Comparison of ENCODE assay signal across 12 cellular contexts in genomic region chr3:65548848-65549625, GRCh38.
A peak's percentile ranks its signal among the peaks of the same experiment; 100 is the strongest.
DNase-seq lines count a peak whose midpoint lies in the region; ATAC-seq, FAIRE-seq and TF ChIP-seq lines count a peak whose summit lies in the region.
"Had no signal": no experiment of that assay in that cellular context is flagged by ENCODE, and none has a peak within 500 bp of the region (broad histone marks: within the 10 kb centered on the region; RNA-seq: fewer than 3 reads in every experiment).

No MANE protein-coding gene starts in this region.

- H3K9me3 ChIP-seq in HepG2 (ENCODE audit: low read length) (no peaks in the 10 kb centered on the region), OCI-LY7 (ENCODE audit: low read length) (no peaks in the 10 kb centered on the region), MM.1S (replicated peaks; ENCODE audit: insufficient read depth, low read length) (no peaks in the 10 kb centered on the region)

- no peaks in the 10 kb centered on the region for H3K9me3 Mint-ChIP-seq in HFFc6

- no peak overlapping the region for H3K27ac Mint-ChIP-seq in HFFc6
- H3K27ac Mint-ChIP-seq: activated CD4-positive, alpha-beta memory T cell treated with anti-CD3 and anti-CD28 coated beads for 36 hours; immature natural killer cell had no signal

- no peaks in the 10 kb centered on the region; a peak in 1 of 5 replicates for H3K36me3 ChIP-seq in HepG2 (replicated peaks in 1 of 2; ENCODE audit: control insufficient read depth in 1 of 2, insufficient read depth in 2 of 2, low read length in 2 of 2)
- H3K36me3 ChIP-seq in OCI-LY7 (ENCODE audit: insufficient read depth, low read length) = no peaks in the 10 kb centered on the region
- no peaks in the 10 kb centered on the region for H3K36me3 ChIP-seq in MM.1S (replicated peaks; ENCODE audit: insufficient read depth, low read length)

- intact Hi-C loops in HepG2 (cut with micrococcal nuclease; ENCODE audit: unreplicated experiment) = no loop called here
- intact Hi-C loops in OCI-LY7 (cut with micrococcal nuclease; ENCODE audit: unreplicated experiment) = no loop called here

- no peak for TF ChIP-seq RAD21 in HepG2 (CRISPR knock-in tag; IDR thresholded peaks at IDR 0.05)

- peak overlapping the region; percentile 73 for H3K4me2 ChIP-seq in HepG2 (ENCODE audit: low read depth, low read length)
- H3K4me2 ChIP-seq in OCI-LY7 (ENCODE audit: low read length) = no peak overlapping the region
- no peak overlapping the region for H3K4me2 ChIP-seq in MM.1S (ENCODE audit: low read depth, low read length)

- TF ChIP-seq CTCF in HFFc6 (IDR thresholded peaks at IDR 0.05) = no peak
- no peak for TF ChIP-seq CTCF in HepG2 (CRISPR knock-in tag; IDR thresholded peaks at IDR 0.05)
- no peak for TF ChIP-seq CTCF in GM10266 (IDR thresholded peaks at IDR 0.05; ENCODE audit: control insufficient read depth, insufficient read depth, low read depth, missing control alignments)
- no peak for TF ChIP-seq CTCF in OCI-LY7 (conservative IDR thresholded peaks at IDR 0.05; ENCODE audit: low read length)
- no peak for TF ChIP-seq CTCF in MM.1S (IDR thresholded peaks at IDR 0.05; ENCODE audit: low read length)

- H3K27ac ChIP-seq in HepG2 (ENCODE audit: extremely low read length, insufficient read depth, low read length) (no peak overlapping the region), substantia nigra (ENCODE audit: low read depth, low read length, poor library complexity, severe bottlenecking) (peak overlapping the region; percentile 54), OCI-LY7 (ENCODE audit: low read depth, low read length, poor library complexity, severe bottlenecking) (no peak overlapping the region), MM.1S (ENCODE audit: low read length) (no peak overlapping the region)

- peak; percentile 95 for ATAC-seq in HepG2

- in situ Hi-C loops in HepG2 (cut with HindIII; ENCODE audit: extremely low pct_ligation_motif_present, low pct_unique_long_range_greater_than_20kb) = no loop called here

- H3K4me1 Mint-ChIP-seq in HFFc6 (ENCODE audit: low read depth) = peaks cover 28% of the 10 kb centered on the region
- H3K4me1 Mint-ChIP-seq: immature natural killer cell had no signal

- DNase-seq in HFFc6 (no peak), ecto neural progenitor cell (ENCODE audit: low spot score) (peak; percentile 69), HepG2 (ENCODE audit: low spot score) (peak; percentile 9), substantia nigra (lab: John Stamatoyannopoulos, UW) (peak in 27 of 49 donors; percentile 3 to 47 (median 21)), GM10266 (ENCODE audit: extremely low spot score) (no peak), OCI-LY7 (ENCODE audit: low spot score) (no peak), MM.1S (no peak), GM19238 (ENCODE audit: insufficient read length, low spot score) (no peak)
- DNase-seq: activated CD4-positive, alpha-beta memory T cell treated with anti-CD3 and anti-CD28 coated beads for 36 hours; immature natural killer cell; KG1; stimulated activated naive CD4-positive, alpha-beta T cell had no signal

- H3K4me3 ChIP-seq in HepG2 (replicated peaks in 1 of 3; ENCODE audit: insufficient read depth in 1 of 3, low read depth in 2 of 3, low read length in 3 of 3) (peak overlapping the region; percentile 58 to 70 (median 68)), OCI-LY7 (ENCODE audit: low read depth, low read length, poor library complexity, severe bottlenecking) (no peak overlapping the region), MM.1S (ENCODE audit: low read length) (no peak overlapping the region)

- peak overlapping the region; percentile 12; the same call in 1 of the 2 replicates for H3K9ac ChIP-seq in HepG2 (ENCODE audit: insufficient read depth, low read depth, low read length)
- H3K9ac ChIP-seq in MM.1S (ENCODE audit: low read length) = no peak overlapping the region

- no peak for TF ChIP-seq EP300 in HepG2 (IDR thresholded peaks at IDR 0.05; ENCODE audit: low read depth in 2 of 2, low read length in 2 of 2)
- TF ChIP-seq EP300 in HepG2 (CRISPR knock-in tag; IDR thresholded peaks at IDR 0.05; ENCODE audit: borderline replicate concordance) = no peak

- CTCF ChIA-PET in HepG2 (lab: Yijun Ruan, JAX; ENCODE audit: low intra/inter-chr PET ratio, low total read pairs) (no interaction called here), OCI-LY7 (lab: Charles Lee; ENCODE audit: unreplicated experiment) (no interaction called here)

- H3K4me1 ChIP-seq in HepG2 (ENCODE audit: insufficient read depth, low read length) (peaks cover 13% of the 10 kb centered on the region), OCI-LY7 (ENCODE audit: insufficient read depth, low read length, poor library complexity, severe bottlenecking) (no peaks in the 10 kb centered on the region), MM.1S (ENCODE audit: low read length) (no peaks in the 10 kb centered on the region)

- TF ChIP-seq POLR2A in HepG2 (IDR thresholded peaks at IDR 0.05; ENCODE audit: insufficient read depth in 1 of 2, low read depth in 2 of 2, low read length in 2 of 2) = no peak

- H3K36me3 Mint-ChIP-seq in HFFc6 (ENCODE audit: low read depth) = no peaks in the 10 kb centered on the region
- H3K36me3 Mint-ChIP-seq: activated CD4-positive, alpha-beta memory T cell treated with anti-CD3 and anti-CD28 coated beads for 36 hours; immature natural killer cell had no signal

- H3K79me2 ChIP-seq in HepG2 (ENCODE audit: insufficient read depth, low read length) (no peaks in the 10 kb centered on the region), OCI-LY7 (ENCODE audit: insufficient read depth, low read depth, low read length) (no peaks in the 10 kb centered on the region), MM.1S (ENCODE audit: low read length) (no peaks in the 10 kb centered on the region)

- H3K27me3 Mint-ChIP-seq in HFFc6 (ENCODE audit: insufficient read depth) = no peaks in the 10 kb centered on the region

- H4K20me1 ChIP-seq in HepG2 (ENCODE audit: insufficient read depth, low read length) (peaks cover 43% of the 10 kb centered on the region), OCI-LY7 (ENCODE audit: insufficient read depth, low read length) (no peaks in the 10 kb centered on the region), MM.1S (ENCODE audit: insufficient read depth, low read length) (no peaks in the 10 kb centered on the region)

- no peaks in the 10 kb centered on the region for H3K27me3 ChIP-seq in HepG2 (ENCODE audit: control insufficient read depth in 1 of 2, insufficient read depth in 2 of 2, low read length in 2 of 2)
- no peaks in the 10 kb centered on the region for H3K27me3 ChIP-seq in MM.1S (replicated peaks; ENCODE audit: insufficient read depth, low read length)

- FAIRE-seq in HepG2 (lab: Jason Lieb, UNC) = no peak

- H2AFZ ChIP-seq in HepG2 (ENCODE audit: low read length) (no peak overlapping the region), OCI-LY7 (ENCODE audit: low read length) (no peak overlapping the region), MM.1S (ENCODE audit: low read length) (no peak overlapping the region)

- no peaks in the 10 kb centered on the region for H3F3A ChIP-seq in MM.1S (ENCODE audit: insufficient read depth, low read length)

- BruUV-seq in HepG2 (replicated peaks; lab: Mats Ljungman, UMichigan) (no TSS peak), OCI-LY7 (replicated peaks; lab: Mats Ljungman, UMichigan) (no TSS peak)

- H3K9me2 ChIP-seq in OCI-LY7 (ENCODE audit: insufficient read depth, low read length) (no peaks in the 10 kb centered on the region), MM.1S (replicated peaks; ENCODE audit: insufficient read depth, low read length) (no peaks in the 10 kb centered on the region)

- POLR2A ChIA-PET in HepG2 (lab: Yijun Ruan, JAX) (no interaction called here), OCI-LY7 (lab: Charles Lee) (no interaction called here)

- H3K4me3 Mint-ChIP-seq in HFFc6 = peak overlapping the region; percentile 81
- H3K4me3 Mint-ChIP-seq: activated CD4-positive, alpha-beta memory T cell treated with anti-CD3 and anti-CD28 coated beads for 36 hours; immature natural killer cell had no signal

- WGBS in HepG2 (ENCODE audit: low lambda C conversion rate) = 5% methylated on average over 35 of the region's 71 CpGs

TF ChIP-seq in HepG2, 621 proteins besides CTCF, POLR2A, EP300 and RAD21 (continues in another document):
- no peak for TF ChIP-seq ZFP82 (CRISPR knock-in tag; IDR thresholded peaks at IDR 0.05; ENCODE audit: borderline replicate concordance)
- 0 out of 2 replicates have a peak, but pooled peaks have one; percentile 22 for TF ChIP-seq MEIS2 (CRISPR knock-in tag; IDR thresholded peaks at IDR 0.05)
- no peak for TF ChIP-seq BRCA1 (CRISPR knock-in tag; IDR thresholded peaks at IDR 0.05)
- TF ChIP-seq KLF12 (CRISPR knock-in tag; IDR thresholded peaks at IDR 0.05; ENCODE audit: borderline replicate concordance) = no peak
- no peak for TF ChIP-seq HOXA5 (CRISPR knock-in tag; IDR thresholded peaks at IDR 0.05)
- TF ChIP-seq SP5 (CRISPR knock-in tag; IDR thresholded peaks at IDR 0.05; ENCODE audit: borderline replicate concordance, low read depth) = no peak
- no peak for TF ChIP-seq SKI (IDR thresholded peaks at IDR 0.05; ENCODE audit: partially characterized antibody)
- TF ChIP-seq NFYC (CRISPR knock-in tag; IDR thresholded peaks at IDR 0.05) = no peak
- peak; percentile 81 for TF ChIP-seq UBTF (CRISPR knock-in tag; IDR thresholded peaks at IDR 0.05)
- no peak for TF ChIP-seq CENPX (CRISPR knock-in tag; IDR thresholded peaks at IDR 0.05)
- 0 out of 2 replicates have a peak, but pooled peaks have one; percentile 40 for TF ChIP-seq SALL2 (CRISPR knock-in tag; IDR thresholded peaks at IDR 0.05)
- TF ChIP-seq ZNF883 (CRISPR knock-in tag; IDR thresholded peaks at IDR 0.05; ENCODE audit: not compliant biosample characterization) = peak; percentile 16
- 0 out of 2 replicates have a peak, but pooled peaks have one; percentile 23 for TF ChIP-seq MAFG (CRISPR knock-in tag; IDR thresholded peaks at IDR 0.05)

Comparison
In these comparisons a context has a peak if more than half of its experiments do, and no peak if none do; other contexts are left out.
1. DNase-seq: peak in ecto neural progenitor cell (single experiment), HepG2 (single experiment) and substantia nigra (27 of 49); none in HFFc6 (single experiment), GM10266 (single experiment), OCI-LY7 (single experiment), MM.1S (single experiment) and GM19238 (single experiment).
2. H3K4me3 ChIP-seq: peak in HepG2 (3 of 3); none in OCI-LY7 (single experiment) and MM.1S (single experiment).